In the genomic region with DNA sequence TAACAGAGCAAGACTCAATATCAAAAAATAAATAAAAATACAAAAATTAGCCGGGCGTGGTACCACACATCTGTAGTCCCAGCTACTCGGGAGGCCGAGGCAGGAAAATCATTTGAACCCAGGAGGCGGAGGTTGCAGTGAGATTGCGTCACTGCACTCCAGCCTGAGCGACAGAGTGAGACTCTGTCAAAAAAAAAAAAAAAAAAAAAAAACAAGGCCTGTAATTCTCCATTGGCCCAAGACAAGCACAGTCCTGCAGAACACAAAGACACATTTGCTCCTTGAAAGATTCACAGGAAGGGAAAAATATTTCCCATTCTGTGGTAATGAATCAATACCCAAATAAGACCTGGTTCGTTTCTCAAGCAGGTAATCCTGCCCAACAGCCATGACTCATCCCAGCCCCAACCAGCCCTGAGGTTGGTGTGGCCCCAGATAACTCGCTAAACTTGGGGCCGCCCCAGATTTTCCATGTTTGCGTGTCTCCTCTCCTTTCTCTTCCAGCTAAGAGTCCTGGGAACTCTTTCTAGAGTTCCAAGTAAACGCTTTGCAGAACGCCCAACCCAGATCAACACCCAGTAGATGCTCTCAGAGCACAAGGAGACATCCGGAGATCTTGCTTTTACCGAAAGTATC, we compare ENCODE assay signal across 10 cellular contexts. TPM values are rescaled to one million over a fixed set of nuclear protein-coding genes. Genes with fewer than 3 reads are reported as not detected.
DNase-seq lines count a peak whose midpoint lies in the region; ATAC-seq, FAIRE-seq and TF ChIP-seq lines count a peak whose summit lies in the region.
"Had no signal": no experiment of that assay in that cellular context is flagged by ENCODE, and none has a peak within 500 bp of the region (broad histone marks: within the 10 kb centered on the region; RNA-seq: fewer than 3 reads in every experiment).

No MANE protein-coding gene starts in this region.

- no peak overlapping the region for H3K9ac ChIP-seq in fibroblast of lung (ENCODE audit: insufficient read depth, low read length)

- peak; percentile 75 for DNase-seq in EH (ENCODE audit: low read depth)
- DNase-seq in OCI-LY7 (ENCODE audit: low spot score): no peak
- DNase-seq in fibroblast of lung (ENCODE audit: low read depth in 2 of 2): peak; percentile 39 to 91
- no peak for DNase-seq in sciatic nerve (ENCODE audit: low spot score)
- DNase-seq in GM19239 (ENCODE audit: insufficient read length, low spot score): no peak
- no peak for DNase-seq in brain microvascular endothelial cell
- no peak for DNase-seq in activated CD4-positive, alpha-beta T cell treated with anti-CD3 and anti-CD28 coated beads, Interleukin-2, amount 10 ng/mL, durations not matched to agents 7 days and 5 days
- DNase-seq: activated effector memory CD4-positive, alpha-beta T cell treated with anti-CD3 and anti-CD28 coated beads, Interleukin-2, amount 50 U/mL, for 16 hours had no signal

- H3K27ac ChIP-seq in OCI-LY7 (ENCODE audit: low read depth, low read length, poor library complexity, severe bottlenecking): peak overlapping the region; percentile 69
- H3K27ac ChIP-seq in fibroblast of lung (ENCODE audit: insufficient read depth, low read length): peak overlapping the region; percentile 28
- H3K27ac ChIP-seq in brain microvascular endothelial cell: no peak overlapping the region

- H4K20me1 ChIP-seq in OCI-LY7 (ENCODE audit: insufficient read depth, low read length) (no peaks in the 10 kb centered on the region), fibroblast of lung (ENCODE audit: control insufficient read depth, extremely low read depth, insufficient read depth, low read length) (no peaks in the 10 kb centered on the region)

- POLR2A ChIA-PET in OCI-LY7 (lab: Charles Lee): interaction anchor here (0.7 to 2.1 kb wide), 2 partner anchors 8 to 12 kb away, joined by 8 read pairs; no protein-coding TSS in a partner anchor
- POLR2A ChIA-PET in activated CD4-positive, alpha-beta T cell treated with anti-CD3 and anti-CD28 coated beads, Interleukin-2, amount 10 ng/mL, durations not matched to agents 7 days and 5 days (lab: Charles Lee): interaction anchor here (0.6 kb wide), 1 partner anchor 154 kb away, joined by 4 read pairs; no protein-coding TSS in a partner anchor

- H3K27me3 Mint-ChIP-seq in activated CD4-positive, alpha-beta T cell treated with anti-CD3 and anti-CD28 coated beads, Interleukin-2, amount 10 ng/mL, durations not matched to agents 7 days and 5 days: no peaks in the 10 kb centered on the region

- no peak overlapping the region for H3K4me3 Mint-ChIP-seq in activated CD4-positive, alpha-beta T cell treated with anti-CD3 and anti-CD28 coated beads, Interleukin-2, amount 10 ng/mL, durations not matched to agents 7 days and 5 days

- H3K36me3 ChIP-seq in OCI-LY7 (ENCODE audit: insufficient read depth, low read length) (no peaks in the 10 kb centered on the region), fibroblast of lung (ENCODE audit: control insufficient read depth, insufficient read depth, low read length) (no peaks in the 10 kb centered on the region), brain microvascular endothelial cell (replicated peaks) (no peaks in the 10 kb centered on the region)

- H3K36me3 Mint-ChIP-seq in activated CD4-positive, alpha-beta T cell treated with anti-CD3 and anti-CD28 coated beads, Interleukin-2, amount 10 ng/mL, durations not matched to agents 7 days and 5 days (ENCODE audit: low read depth): peaks cover 7% of the 10 kb centered on the region

- no peak overlapping the region for H3K27ac Mint-ChIP-seq in activated CD4-positive, alpha-beta T cell treated with anti-CD3 and anti-CD28 coated beads, Interleukin-2, amount 10 ng/mL, durations not matched to agents 7 days and 5 days

- H3K9me3 ChIP-seq in OCI-LY7 (ENCODE audit: low read length): no peaks in the 10 kb centered on the region
- H3K9me3 ChIP-seq in fibroblast of lung (ENCODE audit: control insufficient read depth, insufficient read depth, low read depth, low read length): no peaks in the 10 kb centered on the region

- CTCF ChIA-PET in OCI-LY7 (lab: Charles Lee; ENCODE audit: unreplicated experiment): no interaction called here
- CTCF ChIA-PET in activated CD4-positive, alpha-beta T cell treated with anti-CD3 and anti-CD28 coated beads, Interleukin-2, amount 10 ng/mL, durations not matched to agents 7 days and 5 days (lab: Charles Lee): interaction anchor here (0.6 kb wide), 2 partner anchors 92 to 542 kb away, joined by 3 read pairs; no protein-coding TSS in a partner anchor

- H3K4me1 Mint-ChIP-seq in activated CD4-positive, alpha-beta T cell treated with anti-CD3 and anti-CD28 coated beads, Interleukin-2, amount 10 ng/mL, durations not matched to agents 7 days and 5 days: peaks cover 55% of the 10 kb centered on the region

- no peak overlapping the region for H2AFZ ChIP-seq in OCI-LY7 (ENCODE audit: low read length)
- no peak overlapping the region for H2AFZ ChIP-seq in fibroblast of lung (ENCODE audit: low read length)

- TF ChIP-seq CTCF in OCI-LY7 (conservative IDR thresholded peaks at IDR 0.05; ENCODE audit: low read length) (no peak), fibroblast of lung (conservative IDR thresholded peaks at IDR 0.05 in 1 of 2, IDR thresholded peaks at IDR 0.05 in 1 of 2; ENCODE audit: low read depth in 1 of 2, low read length in 2 of 2) (no peak), brain microvascular endothelial cell (IDR thresholded peaks at IDR 0.05; ENCODE audit: low read depth, low read length, missing control alignments) (no peak)

- no TSS peak for BruUV-seq in OCI-LY7 (replicated peaks; lab: Mats Ljungman, UMichigan)

- in situ Hi-C loops in brain microvascular endothelial cell (cut with HindIII; ENCODE audit: low pct_ligation_motif_present, low sequenced_read_pairs): no loop called here

- no peaks in the 10 kb centered on the region for H3K9me2 ChIP-seq in OCI-LY7 (ENCODE audit: insufficient read depth, low read length)

- H3K4me2 ChIP-seq in OCI-LY7 (ENCODE audit: low read length) (no peak overlapping the region), fibroblast of lung (ENCODE audit: extremely low read depth, insufficient read depth, low read length) (peak overlapping the region; percentile 15)

- H3K4me3 ChIP-seq in OCI-LY7 (ENCODE audit: low read depth, low read length, poor library complexity, severe bottlenecking): no peak overlapping the region
- H3K4me3 ChIP-seq in fibroblast of lung (replicated peaks in 1 of 4; ENCODE audit: control extremely low read depth in 1 of 4, insufficient read depth in 1 of 4, low read depth in 3 of 4, low read length in 4 of 4): no peak overlapping the region
- H3K4me3 ChIP-seq in brain microvascular endothelial cell (ENCODE audit: low read depth, low read length): no peak overlapping the region

- H3K27me3 ChIP-seq in fibroblast of lung (ENCODE audit: control insufficient read depth, insufficient read depth, low read length) (no peaks in the 10 kb centered on the region), brain microvascular endothelial cell (replicated peaks) (no peaks in the 10 kb centered on the region)

- H3K79me2 ChIP-seq in OCI-LY7 (ENCODE audit: insufficient read depth, low read depth, low read length) (no peaks in the 10 kb centered on the region), fibroblast of lung (ENCODE audit: control insufficient read depth, insufficient read depth, low read length) (no peaks in the 10 kb centered on the region)

- intact Hi-C loops in OCI-LY7 (cut with micrococcal nuclease; ENCODE audit: unreplicated experiment) (loop anchor here (2.0 kb wide), 1 partner anchor 55 kb away; no protein-coding TSS in a partner anchor), sciatic nerve (cut with DNase I) (no loop called here)

- ATAC-seq in sciatic nerve (peak; percentile 48), HG03175 (IDR thresholded peaks at IDR 0.05; ENCODE audit: unreplicated experiment) (no peak)

- H3K4me1 ChIP-seq in OCI-LY7 (ENCODE audit: insufficient read depth, low read length, poor library complexity, severe bottlenecking) (peaks cover 78% of the 10 kb centered on the region), fibroblast of lung (ENCODE audit: control insufficient read depth, extremely low read depth, insufficient read depth, low read length) (peaks cover 7% of the 10 kb centered on the region)

- peaks cover 3% of the 10 kb centered on the region for H3K9me3 Mint-ChIP-seq in activated CD4-positive, alpha-beta T cell treated with anti-CD3 and anti-CD28 coated beads, Interleukin-2, amount 10 ng/mL, durations not matched to agents 7 days and 5 days

- no peak for FAIRE-seq in GM19239 (lab: Jason Lieb, UNC)
- FAIRE-seq: endothelial cell of umbilical vein had no signal

RNA-seq across cellular contexts. Expression of a gene that starts 40.3 kb away (rescaled TPM):
- total RNA-seq in OCI-LY7 (2014; rRNA removed; shearing (Covaris generic)): 28.3 and 31.8 TPM in 2 replicates
- total RNA-seq in OCI-LY7 (2022): 27.8 and 31.6 TPM in 2 replicates
- total RNA-seq in fibroblast of lung: 19.3 and 24.9 TPM in 2 replicates
- 17.5 and 19.8 TPM in 2 replicates for polyA plus RNA-seq in fibroblast of lung
- 14.9 and 19.2 TPM in 2 replicates for polyA plus RNA-seq in fibroblast of lung (2012)
- 10.9 and 16.5 TPM in 2 replicates for polyA minus RNA-seq in fibroblast of lung (ENCODE audit: low replicate concordance)
- total RNA-seq in sciatic nerve: 40.0 TPM
- total RNA-seq in activated CD4-positive, alpha-beta T cell treated with anti-CD3 and anti-CD28 coated beads, Interleukin-2, amount 10 ng/mL, durations not matched to agents 7 days and 5 days: 10 to 100 TPM; 21.7 to 23.4 TPM

RNA-seq across cellular contexts. Expression of a gene that starts 41.2 kb away (rescaled TPM):
- 12.2 and 18.4 TPM in 2 replicates for total RNA-seq in OCI-LY7 (2014; rRNA removed; shearing (Covaris generic))
- total RNA-seq in OCI-LY7 (2022): 34.2 and 43.2 TPM in 2 replicates
- 70.9 and 79.6 TPM in 2 replicates for total RNA-seq in fibroblast of lung
- polyA plus RNA-seq in fibroblast of lung: 128 and 162 TPM in 2 replicates
- polyA plus RNA-seq in fibroblast of lung (2012): 108 and 157 TPM in 2 replicates
- 291 and 341 TPM in 2 replicates for polyA minus RNA-seq in fibroblast of lung (ENCODE audit: low replicate concordance)
- 200 TPM for total RNA-seq in sciatic nerve
- 100 to 1,000 TPM; 133 to 141 TPM for total RNA-seq in activated CD4-positive, alpha-beta T cell treated with anti-CD3 and anti-CD28 coated beads, Interleukin-2, amount 10 ng/mL, durations not matched to agents 7 days and 5 days

Comparison
In these comparisons a context has a peak if more than half of its experiments do, and no peak if none do; other contexts are left out.
1. DNase-seq: peak in EH (single experiment) and fibroblast of lung (2 of 2); none in OCI-LY7 (single experiment), sciatic nerve (single experiment), GM19239 (single experiment), brain microvascular endothelial cell (single experiment) and activated CD4-positive, alpha-beta T cell treated with anti-CD3 and anti-CD28 coated beads, Interleukin-2, amount 10 ng/mL, durations not matched to agents 7 days and 5 days (single experiment).